12 cellular contexts compared by ENCODE assay signal in genomic region chr10:36254191-36254590, GRCh38.
DNase-seq lines count a peak whose midpoint lies in the region; ATAC-seq, FAIRE-seq and TF ChIP-seq lines count a peak whose summit lies in the region.
"Had no signal": no experiment of that assay in that cellular context is flagged by ENCODE, and none has a peak within 500 bp of the region (broad histone marks: within the 10 kb centered on the region; RNA-seq: fewer than 3 reads in every experiment).

No MANE protein-coding gene starts in this region.

- H3K27me3 ChIP-seq in lower lobe of right lung (ENCODE audit: low read depth), result no peaks in the 10 kb centered on the region
- no peaks in the 10 kb centered on the region for H3K27me3 ChIP-seq in small intestine (ENCODE audit: control insufficient read depth in 2 of 2, insufficient read depth in 2 of 2, low read length in 2 of 2)

- no peak overlapping the region for H3K27ac ChIP-seq in lower lobe of right lung
- no peak overlapping the region for H3K27ac ChIP-seq in small intestine (ENCODE audit: low read depth in 1 of 2, low read length in 1 of 2)

- H3K4me1 ChIP-seq in lower lobe of right lung (no peaks in the 10 kb centered on the region), small intestine (ENCODE audit: control insufficient read depth in 2 of 2, insufficient read depth in 1 of 2, low read depth in 1 of 2, low read length in 1 of 2) (no peaks in the 10 kb centered on the region)

- H3K9me3 ChIP-seq in lower lobe of right lung (no peaks in the 10 kb centered on the region), small intestine (ENCODE audit: control insufficient read depth, low read depth) (no peaks in the 10 kb centered on the region)

- WGBS in small intestine, 3 donors, result 49 to 69% (median 64%) methylated on average over 3 of the region's 3 CpGs

- no peak overlapping the region for H3K4me3 ChIP-seq in lower lobe of right lung
- no peak overlapping the region for H3K4me3 ChIP-seq in small intestine (ENCODE audit: low read depth in 1 of 2, low read length in 2 of 2)

- TF ChIP-seq CTCF in lower lobe of right lung (IDR thresholded peaks at IDR 0.05), result no peak

- DNase-seq in NCI-H1105 treated with DMSO at 0.1 percent for 48 hours (lab: John Stamatoyannopoulos, UW) (peak; percentile 0), NCI-H1105 (lab: John Stamatoyannopoulos, UW) (no peak), dermis microvascular lymphatic vessel endothelial cell (ENCODE audit: low read depth in 2 of 2) (peak; percentile 12 to 64), lower lobe of right lung (peak; percentile 44), urothelium cell line (ENCODE audit: low spot score) (peak; percentile 8), small intestine (no peak)
- DNase-seq: 8988T; activated T-cell treated with anti-CD3 and anti-CD28 coated beads, Interleukin-2, amount 50 U/mL, for 4 hours; NCI-H187 treated with DMSO at 0.1 percent for 48 hours had no signal

- no peak for FAIRE-seq in urothelium cell line (lab: Jason Lieb, UNC)
- no peak for FAIRE-seq in small intestine (lab: Jason Lieb, UNC)
- FAIRE-seq: D721Med had no signal

- ATAC-seq in lower lobe of right lung, result no peak
- ATAC-seq in GM18909 (IDR thresholded peaks at IDR 0.05; ENCODE audit: poor library complexity, unreplicated experiment), result no peak
- no peak for ATAC-seq in GM18498 (IDR thresholded peaks at IDR 0.05; ENCODE audit: unreplicated experiment)
- ATAC-seq: activated T-cell treated with anti-CD3 and anti-CD28 coated beads, Interleukin-2, amount 50 U/mL, for 4 hours had no signal

- intact Hi-C loops in lower lobe of right lung (cut with DNase I), result no loop called here

- H3K36me3 ChIP-seq in lower lobe of right lung (no peaks in the 10 kb centered on the region), small intestine (ENCODE audit: control insufficient read depth in 2 of 2, insufficient read depth in 2 of 2, low read length in 2 of 2) (no peaks in the 10 kb centered on the region)

Comparison
In these comparisons a context has a peak if more than half of its experiments do, and no peak if none do; other contexts are left out.
1. DNase-seq: peak in NCI-H1105 treated with DMSO at 0.1 percent for 48 hours (single experiment), dermis microvascular lymphatic vessel endothelial cell (2 of 2), lower lobe of right lung (single experiment) and urothelium cell line (single experiment); none in NCI-H1105 (single experiment) and small intestine (single experiment).